Comparison of ENCODE assay signal across 1 cellular context in the genomic region with DNA sequence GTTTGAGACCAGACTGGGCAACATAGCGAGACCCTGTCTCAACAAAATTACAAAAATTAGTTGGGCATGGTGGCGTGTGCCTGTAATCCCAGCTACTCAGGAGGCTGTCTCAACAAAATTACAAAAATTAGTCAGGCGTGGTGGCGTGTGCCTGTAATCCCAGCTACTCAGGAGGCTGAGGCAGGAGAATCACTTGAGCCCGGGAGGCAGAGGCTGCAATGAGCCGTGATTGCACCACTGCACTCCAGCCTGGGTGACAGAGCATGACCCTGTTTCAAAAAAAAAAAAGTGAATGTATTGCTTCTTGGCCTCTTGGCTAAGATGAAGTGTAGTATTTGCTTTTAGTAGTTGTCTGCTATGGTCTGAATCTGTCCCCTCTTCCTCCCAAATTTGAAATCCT.
A peak's percentile ranks its signal among the peaks of the same experiment; 100 is the strongest.
TF ChIP-seq lines count a peak whose summit lies in the region.

No MANE protein-coding gene starts in this region.

TF ChIP-seq in HepG2, 621 proteins besides CTCF, POLR2A, EP300 and RAD21:
- TF ChIP-seq, protein P1, sequence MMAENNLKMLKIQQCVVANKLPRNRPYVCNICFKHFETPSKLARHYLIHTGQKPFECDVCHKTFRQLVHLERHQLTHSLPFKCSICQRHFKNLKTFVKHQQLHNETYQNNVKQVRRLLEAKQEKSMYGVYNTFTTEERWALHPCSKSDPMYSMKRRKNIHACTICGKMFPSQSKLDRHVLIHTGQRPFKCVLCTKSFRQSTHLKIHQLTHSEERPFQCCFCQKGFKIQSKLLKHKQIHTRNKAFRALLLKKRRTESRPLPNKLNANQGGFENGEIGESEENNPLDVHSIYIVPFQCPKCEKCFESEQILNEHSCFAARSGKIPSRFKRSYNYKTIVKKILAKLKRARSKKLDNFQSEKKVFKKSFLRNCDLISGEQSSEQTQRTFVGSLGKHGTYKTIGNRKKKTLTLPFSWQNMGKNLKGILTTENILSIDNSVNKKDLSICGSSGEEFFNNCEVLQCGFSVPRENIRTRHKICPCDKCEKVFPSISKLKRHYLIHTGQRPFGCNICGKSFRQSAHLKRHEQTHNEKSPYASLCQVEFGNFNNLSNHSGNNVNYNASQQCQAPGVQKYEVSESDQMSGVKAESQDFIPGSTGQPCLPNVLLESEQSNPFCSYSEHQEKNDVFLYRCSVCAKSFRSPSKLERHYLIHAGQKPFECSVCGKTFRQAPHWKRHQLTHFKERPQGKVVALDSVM (CRISPR knock-in tag; IDR thresholded peaks at IDR 0.05) = peak; percentile 95
- TF ChIP-seq ZNF510 (CRISPR knock-in tag; IDR thresholded peaks at IDR 0.05; ENCODE audit: low read depth) (0 out of 2 replicates have a peak, but pooled peaks have one; percentile 28), ZNF121 (CRISPR knock-in tag; IDR thresholded peaks at IDR 0.05) (peak; percentile 84)
- TF ChIP-seq, protein P2, sequence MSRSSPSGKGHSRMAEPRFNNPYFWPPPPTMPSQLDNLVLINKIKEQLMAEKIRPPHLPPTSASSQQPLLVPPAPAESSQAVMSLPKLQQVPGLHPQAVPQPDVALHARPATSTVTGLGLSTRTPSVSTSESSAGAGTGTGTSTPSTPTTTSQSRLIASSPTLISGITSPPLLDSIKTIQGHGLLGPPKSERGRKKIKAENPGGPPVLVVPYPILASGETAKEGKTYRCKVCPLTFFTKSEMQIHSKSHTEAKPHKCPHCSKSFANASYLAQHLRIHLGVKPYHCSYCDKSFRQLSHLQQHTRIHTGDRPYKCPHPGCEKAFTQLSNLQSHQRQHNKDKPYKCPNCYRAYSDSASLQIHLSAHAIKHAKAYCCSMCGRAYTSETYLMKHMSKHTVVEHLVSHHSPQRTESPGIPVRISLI (CRISPR knock-in tag; IDR thresholded peaks at IDR 0.05; ENCODE audit: borderline replicate concordance) = peak; percentile 72; the same call in 1 of the 2 replicates
